1 cellular context compared by ENCODE assay signal in the genomic region with DNA sequence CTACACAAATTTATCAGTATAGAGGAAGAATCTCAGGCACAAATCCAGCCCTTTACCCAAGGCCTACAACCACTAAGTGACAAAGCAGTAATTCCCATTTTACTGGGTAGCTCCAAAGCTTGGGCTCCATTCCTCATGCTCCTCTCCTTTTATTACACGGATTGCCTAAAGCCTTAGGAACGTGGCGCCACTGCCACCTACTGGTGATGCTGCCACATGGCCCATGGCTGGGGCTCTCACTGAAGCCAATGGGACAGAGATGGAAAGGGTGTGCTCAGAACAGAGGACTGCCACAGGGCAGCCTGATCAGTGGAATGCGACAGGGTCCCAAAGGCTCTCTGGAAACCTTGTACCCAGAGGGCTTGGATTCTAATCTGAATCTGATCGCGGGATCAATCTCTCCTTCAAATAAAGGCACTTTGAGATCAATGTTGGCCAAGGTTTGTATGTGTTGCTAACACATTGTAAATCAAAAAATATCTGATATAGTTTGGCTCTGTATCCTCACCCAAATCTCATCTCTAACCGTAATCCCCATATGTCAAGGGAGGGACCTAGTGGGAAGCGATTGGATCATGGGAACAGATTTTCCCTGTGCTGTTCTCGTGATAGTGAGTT.
TF ChIP-seq lines count a peak whose summit lies in the region.

No MANE protein-coding gene starts in this region.

TF ChIP-seq in HepG2, 621 proteins besides CTCF, POLR2A, EP300 and RAD21 (continued from another document and continues in another):
- TF ChIP-seq, protein P1, sequence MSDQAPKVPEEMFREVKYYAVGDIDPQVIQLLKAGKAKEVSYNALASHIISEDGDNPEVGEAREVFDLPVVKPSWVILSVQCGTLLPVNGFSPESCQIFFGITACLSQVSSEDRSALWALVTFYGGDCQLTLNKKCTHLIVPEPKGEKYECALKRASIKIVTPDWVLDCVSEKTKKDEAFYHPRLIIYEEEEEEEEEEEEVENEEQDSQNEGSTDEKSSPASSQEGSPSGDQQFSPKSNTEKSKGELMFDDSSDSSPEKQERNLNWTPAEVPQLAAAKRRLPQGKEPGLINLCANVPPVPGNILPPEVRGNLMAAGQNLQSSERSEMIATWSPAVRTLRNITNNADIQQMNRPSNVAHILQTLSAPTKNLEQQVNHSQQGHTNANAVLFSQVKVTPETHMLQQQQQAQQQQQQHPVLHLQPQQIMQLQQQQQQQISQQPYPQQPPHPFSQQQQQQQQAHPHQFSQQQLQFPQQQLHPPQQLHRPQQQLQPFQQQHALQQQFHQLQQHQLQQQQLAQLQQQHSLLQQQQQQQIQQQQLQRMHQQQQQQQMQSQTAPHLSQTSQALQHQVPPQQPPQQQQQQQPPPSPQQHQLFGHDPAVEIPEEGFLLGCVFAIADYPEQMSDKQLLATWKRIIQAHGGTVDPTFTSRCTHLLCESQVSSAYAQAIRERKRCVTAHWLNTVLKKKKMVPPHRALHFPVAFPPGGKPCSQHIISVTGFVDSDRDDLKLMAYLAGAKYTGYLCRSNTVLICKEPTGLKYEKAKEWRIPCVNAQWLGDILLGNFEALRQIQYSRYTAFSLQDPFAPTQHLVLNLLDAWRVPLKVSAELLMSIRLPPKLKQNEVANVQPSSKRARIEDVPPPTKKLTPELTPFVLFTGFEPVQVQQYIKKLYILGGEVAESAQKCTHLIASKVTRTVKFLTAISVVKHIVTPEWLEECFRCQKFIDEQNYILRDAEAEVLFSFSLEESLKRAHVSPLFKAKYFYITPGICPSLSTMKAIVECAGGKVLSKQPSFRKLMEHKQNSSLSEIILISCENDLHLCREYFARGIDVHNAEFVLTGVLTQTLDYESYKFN (CRISPR knock-in tag; conservative IDR thresholded peaks at IDR 0.05): no peak
- TF ChIP-seq YEATS2 (CRISPR knock-in tag; IDR thresholded peaks at IDR 0.05; ENCODE audit: borderline replicate concordance) (peak; percentile 44; the same call in 1 of the 2 replicates), ZNF30 (CRISPR knock-in tag; IDR thresholded peaks at IDR 0.05) (no peak), MYC (CRISPR knock-in tag; IDR thresholded peaks at IDR 0.05; ENCODE audit: borderline replicate concordance) (peak; percentile 41; the same call in 1 of the 2 replicates), ZBTB21 (CRISPR knock-in tag; IDR thresholded peaks at IDR 0.05) (no peak), SIN3A (IDR thresholded peaks at IDR 0.05; ENCODE audit: borderline replicate concordance, low read depth, low read length) (no peak), KDM3A (CRISPR knock-in tag; IDR thresholded peaks at IDR 0.05; ENCODE audit: low read depth) (peak; percentile 66; the same call in 1 of the 2 replicates), RBM39 (IDR thresholded peaks at IDR 0.05; ENCODE audit: low read depth, low read length, poor library complexity, severe bottlenecking) (no peak), SUZ12 (IDR thresholded peaks at IDR 0.05; ENCODE audit: low read depth, low read length) (no peak), ZFP37 (CRISPR knock-in tag; IDR thresholded peaks at IDR 0.05; ENCODE audit: borderline replicate concordance) (no peak), PITX1 (CRISPR knock-in tag; IDR thresholded peaks at IDR 0.05) (peak; percentile 43; the same call in 1 of the 2 replicates), LCORL (IDR thresholded peaks at IDR 0.05) (no peak), LCORL (CRISPR knock-in tag; IDR thresholded peaks at IDR 0.05) (peak; percentile 55; the same call in 1 of the 2 replicates), SMC3 (IDR thresholded peaks at IDR 0.05; ENCODE audit: low read length) (peak; percentile 97), HOXA9 (CRISPR knock-in tag; IDR thresholded peaks at IDR 0.05; ENCODE audit: borderline replicate concordance) (no peak), GATAD1 (CRISPR knock-in tag; IDR thresholded peaks at IDR 0.05) (peak; percentile 50; the same call in 1 of the 2 replicates), MXI1 (IDR thresholded peaks at IDR 0.05; ENCODE audit: borderline replicate concordance, low read depth, low read length) (no peak; the same call in 2 of the 3 replicates), ZNF331 (CRISPR knock-in tag; IDR thresholded peaks at IDR 0.05) (peak; percentile 48; the same call in 1 of the 2 replicates), ZKSCAN1 (IDR thresholded peaks at IDR 0.05; ENCODE audit: low read length) (no peak), SKI (IDR thresholded peaks at IDR 0.05; ENCODE audit: partially characterized antibody) (no peak), SIX4 (CRISPR knock-in tag; IDR thresholded peaks at IDR 0.05) (no peak; the same call in 1 of the 2 replicates), PCBP2 (optimal IDR thresholded peaks at IDR 0.05; ENCODE audit: low read depth, low read length, poor library complexity, severe bottlenecking) (no peak), JUN (CRISPR knock-in tag; IDR thresholded peaks at IDR 0.05) (no peak), FOXA3 (CRISPR knock-in tag; IDR thresholded peaks at IDR 0.05) (0 out of 2 replicates have a peak, but pooled peaks have one; percentile 25), SOX13 (IDR thresholded peaks at IDR 0.05) (no peak), SOX13 (CRISPR knock-in tag; conservative IDR thresholded peaks at IDR 0.05 in 1 of 2, IDR thresholded peaks at IDR 0.05 in 1 of 2) (peak in 1 of 2 experiments; percentile 20; a peak in 1 of 4 replicates), SPEN (CRISPR knock-in tag; IDR thresholded peaks at IDR 0.05; ENCODE audit: low read depth) (no peak), TEAD3 (CRISPR knock-in tag; optimal IDR thresholded peaks at IDR 0.05; ENCODE audit: borderline replicate concordance) (peak; percentile 72), ZNF263 (CRISPR knock-in tag; IDR thresholded peaks at IDR 0.05) (no peak), GATAD2A (CRISPR knock-in tag; IDR thresholded peaks at IDR 0.05) (peak; percentile 56; the same call in 1 of the 2 replicates), THAP11 (CRISPR knock-in tag; IDR thresholded peaks at IDR 0.05) (peak; percentile 29; the same call in 1 of the 2 replicates), TSC22D2 (CRISPR knock-in tag; IDR thresholded peaks at IDR 0.05; ENCODE audit: borderline replicate concordance) (0 out of 2 replicates have a peak, but pooled peaks have one; percentile 64), ZNF598 (CRISPR knock-in tag; IDR thresholded peaks at IDR 0.05; ENCODE audit: borderline replicate concordance) (0 out of 2 replicates have a peak, but pooled peaks have one; percentile 54), CEBPG (CRISPR knock-in tag; IDR thresholded peaks at IDR 0.05) (peak; percentile 61), IRF2 (CRISPR knock-in tag; IDR thresholded peaks at IDR 0.05) (peak; percentile 49; the same call in 1 of the 2 replicates), SP2 (CRISPR knock-in tag; IDR thresholded peaks at IDR 0.05) (no peak), KDM2A (CRISPR knock-in tag; IDR thresholded peaks at IDR 0.05; ENCODE audit: borderline replicate concordance, low read depth) (peak; percentile 64; the same call in 1 of the 2 replicates), BORCS8-MEF2B (CRISPR knock-in tag; IDR thresholded peaks at IDR 0.05) (0 out of 2 replicates have a peak, but pooled peaks have one; percentile 23)
- TF ChIP-seq, protein P2, sequence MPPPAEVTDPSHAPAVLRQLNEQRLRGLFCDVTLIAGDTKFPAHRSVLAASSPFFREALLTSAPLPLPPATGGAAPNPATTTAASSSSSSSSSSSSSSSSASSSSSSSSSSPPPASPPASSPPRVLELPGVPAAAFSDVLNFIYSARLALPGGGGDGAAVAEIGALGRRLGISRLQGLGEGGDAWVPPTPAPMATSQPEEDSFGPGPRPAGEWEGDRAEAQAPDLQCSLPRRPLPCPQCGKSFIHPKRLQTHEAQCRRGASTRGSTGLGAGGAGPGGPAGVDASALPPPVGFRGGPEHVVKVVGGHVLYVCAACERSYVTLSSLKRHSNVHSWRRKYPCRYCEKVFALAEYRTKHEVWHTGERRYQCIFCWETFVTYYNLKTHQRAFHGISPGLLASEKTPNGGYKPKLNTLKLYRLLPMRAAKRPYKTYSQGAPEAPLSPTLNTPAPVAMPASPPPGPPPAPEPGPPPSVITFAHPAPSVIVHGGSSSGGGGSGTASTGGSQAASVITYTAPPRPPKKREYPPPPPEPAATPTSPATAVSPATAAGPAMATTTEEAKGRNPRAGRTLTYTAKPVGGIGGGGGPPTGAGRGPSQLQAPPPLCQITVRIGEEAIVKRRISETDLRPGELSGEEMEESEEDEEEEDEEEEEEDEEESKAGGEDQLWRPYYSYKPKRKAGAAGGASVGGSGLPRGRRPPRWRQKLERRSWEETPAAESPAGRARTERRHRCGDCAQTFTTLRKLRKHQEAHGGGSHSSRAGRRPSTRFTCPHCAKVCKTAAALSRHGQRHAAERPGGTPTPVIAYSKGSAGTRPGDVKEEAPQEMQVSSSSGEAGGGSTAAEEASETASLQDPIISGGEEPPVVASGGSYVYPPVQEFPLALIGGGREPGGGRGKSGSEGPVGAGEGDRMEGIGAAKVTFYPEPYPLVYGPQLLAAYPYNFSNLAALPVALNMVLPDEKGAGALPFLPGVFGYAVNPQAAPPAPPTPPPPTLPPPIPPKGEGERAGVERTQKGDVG (CRISPR knock-in tag; IDR thresholded peaks at IDR 0.05; ENCODE audit: borderline replicate concordance): no peak
- TF ChIP-seq, protein P3, sequence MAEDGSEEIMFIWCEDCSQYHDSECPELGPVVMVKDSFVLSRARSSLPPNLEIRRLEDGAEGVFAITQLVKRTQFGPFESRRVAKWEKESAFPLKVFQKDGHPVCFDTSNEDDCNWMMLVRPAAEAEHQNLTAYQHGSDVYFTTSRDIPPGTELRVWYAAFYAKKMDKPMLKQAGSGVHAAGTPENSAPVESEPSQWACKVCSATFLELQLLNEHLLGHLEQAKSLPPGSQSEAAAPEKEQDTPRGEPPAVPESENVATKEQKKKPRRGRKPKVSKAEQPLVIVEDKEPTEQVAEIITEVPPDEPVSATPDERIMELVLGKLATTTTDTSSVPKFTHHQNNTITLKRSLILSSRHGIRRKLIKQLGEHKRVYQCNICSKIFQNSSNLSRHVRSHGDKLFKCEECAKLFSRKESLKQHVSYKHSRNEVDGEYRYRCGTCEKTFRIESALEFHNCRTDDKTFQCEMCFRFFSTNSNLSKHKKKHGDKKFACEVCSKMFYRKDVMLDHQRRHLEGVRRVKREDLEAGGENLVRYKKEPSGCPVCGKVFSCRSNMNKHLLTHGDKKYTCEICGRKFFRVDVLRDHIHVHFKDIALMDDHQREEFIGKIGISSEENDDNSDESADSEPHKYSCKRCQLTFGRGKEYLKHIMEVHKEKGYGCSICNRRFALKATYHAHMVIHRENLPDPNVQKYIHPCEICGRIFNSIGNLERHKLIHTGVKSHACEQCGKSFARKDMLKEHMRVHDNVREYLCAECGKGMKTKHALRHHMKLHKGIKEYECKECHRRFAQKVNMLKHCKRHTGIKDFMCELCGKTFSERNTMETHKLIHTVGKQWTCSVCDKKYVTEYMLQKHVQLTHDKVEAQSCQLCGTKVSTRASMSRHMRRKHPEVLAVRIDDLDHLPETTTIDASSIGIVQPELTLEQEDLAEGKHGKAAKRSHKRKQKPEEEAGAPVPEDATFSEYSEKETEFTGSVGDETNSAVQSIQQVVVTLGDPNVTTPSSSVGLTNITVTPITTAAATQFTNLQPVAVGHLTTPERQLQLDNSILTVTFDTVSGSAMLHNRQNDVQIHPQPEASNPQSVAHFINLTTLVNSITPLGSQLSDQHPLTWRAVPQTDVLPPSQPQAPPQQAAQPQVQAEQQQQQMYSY (CRISPR knock-in tag; IDR thresholded peaks at IDR 0.05): peak; percentile 83; the same call in 1 of the 2 replicates
- TF ChIP-seq, protein P4, sequence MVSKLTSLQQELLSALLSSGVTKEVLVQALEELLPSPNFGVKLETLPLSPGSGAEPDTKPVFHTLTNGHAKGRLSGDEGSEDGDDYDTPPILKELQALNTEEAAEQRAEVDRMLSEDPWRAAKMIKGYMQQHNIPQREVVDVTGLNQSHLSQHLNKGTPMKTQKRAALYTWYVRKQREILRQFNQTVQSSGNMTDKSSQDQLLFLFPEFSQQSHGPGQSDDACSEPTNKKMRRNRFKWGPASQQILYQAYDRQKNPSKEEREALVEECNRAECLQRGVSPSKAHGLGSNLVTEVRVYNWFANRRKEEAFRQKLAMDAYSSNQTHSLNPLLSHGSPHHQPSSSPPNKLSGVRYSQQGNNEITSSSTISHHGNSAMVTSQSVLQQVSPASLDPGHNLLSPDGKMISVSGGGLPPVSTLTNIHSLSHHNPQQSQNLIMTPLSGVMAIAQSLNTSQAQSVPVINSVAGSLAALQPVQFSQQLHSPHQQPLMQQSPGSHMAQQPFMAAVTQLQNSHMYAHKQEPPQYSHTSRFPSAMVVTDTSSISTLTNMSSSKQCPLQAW (CRISPR knock-in tag; IDR thresholded peaks at IDR 0.05): 0 out of 2 replicates have a peak, but pooled peaks have one; percentile 36
- TF ChIP-seq, protein P5, sequence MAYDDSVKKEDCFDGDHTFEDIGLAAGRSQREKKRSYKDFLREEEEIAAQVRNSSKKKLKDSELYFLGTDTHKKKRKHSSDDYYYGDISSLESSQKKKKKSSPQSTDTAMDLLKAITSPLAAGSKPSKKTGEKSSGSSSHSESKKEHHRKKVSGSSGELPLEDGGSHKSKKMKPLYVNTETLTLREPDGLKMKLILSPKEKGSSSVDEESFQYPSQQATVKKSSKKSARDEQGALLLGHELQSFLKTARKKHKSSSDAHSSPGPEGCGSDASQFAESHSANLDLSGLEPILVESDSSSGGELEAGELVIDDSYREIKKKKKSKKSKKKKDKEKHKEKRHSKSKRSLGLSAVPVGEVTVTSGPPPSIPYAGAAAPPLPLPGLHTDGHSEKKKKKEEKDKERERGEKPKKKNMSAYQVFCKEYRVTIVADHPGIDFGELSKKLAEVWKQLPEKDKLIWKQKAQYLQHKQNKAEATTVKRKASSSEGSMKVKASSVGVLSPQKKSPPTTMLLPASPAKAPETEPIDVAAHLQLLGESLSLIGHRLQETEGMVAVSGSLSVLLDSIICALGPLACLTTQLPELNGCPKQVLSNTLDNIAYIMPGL (CRISPR knock-in tag; IDR thresholded peaks at IDR 0.05; ENCODE audit: borderline replicate concordance in 1 of 2, low read depth in 1 of 2): 0 out of 4 replicates have a peak, but pooled peaks of 1 of the 2 experiments have one; percentile 60
- TF ChIP-seq, protein P6, sequence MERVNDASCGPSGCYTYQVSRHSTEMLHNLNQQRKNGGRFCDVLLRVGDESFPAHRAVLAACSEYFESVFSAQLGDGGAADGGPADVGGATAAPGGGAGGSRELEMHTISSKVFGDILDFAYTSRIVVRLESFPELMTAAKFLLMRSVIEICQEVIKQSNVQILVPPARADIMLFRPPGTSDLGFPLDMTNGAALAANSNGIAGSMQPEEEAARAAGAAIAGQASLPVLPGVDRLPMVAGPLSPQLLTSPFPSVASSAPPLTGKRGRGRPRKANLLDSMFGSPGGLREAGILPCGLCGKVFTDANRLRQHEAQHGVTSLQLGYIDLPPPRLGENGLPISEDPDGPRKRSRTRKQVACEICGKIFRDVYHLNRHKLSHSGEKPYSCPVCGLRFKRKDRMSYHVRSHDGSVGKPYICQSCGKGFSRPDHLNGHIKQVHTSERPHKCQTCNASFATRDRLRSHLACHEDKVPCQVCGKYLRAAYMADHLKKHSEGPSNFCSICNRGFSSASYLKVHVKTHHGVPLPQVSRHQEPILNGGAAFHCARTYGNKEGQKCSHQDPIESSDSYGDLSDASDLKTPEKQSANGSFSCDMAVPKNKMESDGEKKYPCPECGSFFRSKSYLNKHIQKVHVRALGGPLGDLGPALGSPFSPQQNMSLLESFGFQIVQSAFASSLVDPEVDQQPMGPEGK (CRISPR knock-in tag; IDR thresholded peaks at IDR 0.05): 0 out of 2 replicates have a peak, but pooled peaks have one; percentile 11
- TF ChIP-seq, protein P7, sequence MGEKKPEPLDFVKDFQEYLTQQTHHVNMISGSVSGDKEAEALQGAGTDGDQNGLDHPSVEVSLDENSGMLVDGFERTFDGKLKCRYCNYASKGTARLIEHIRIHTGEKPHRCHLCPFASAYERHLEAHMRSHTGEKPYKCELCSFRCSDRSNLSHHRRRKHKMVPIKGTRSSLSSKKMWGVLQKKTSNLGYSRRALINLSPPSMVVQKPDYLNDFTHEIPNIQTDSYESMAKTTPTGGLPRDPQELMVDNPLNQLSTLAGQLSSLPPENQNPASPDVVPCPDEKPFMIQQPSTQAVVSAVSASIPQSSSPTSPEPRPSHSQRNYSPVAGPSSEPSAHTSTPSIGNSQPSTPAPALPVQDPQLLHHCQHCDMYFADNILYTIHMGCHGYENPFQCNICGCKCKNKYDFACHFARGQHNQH (CRISPR knock-in tag; IDR thresholded peaks at IDR 0.05): peak; percentile 74; the same call in 1 of the 2 replicates
